Comparison of ENCODE assay signal across 21 cellular contexts in genomic region chr7:6148724-6149360, GRCh38. TPM values are rescaled to one million over a fixed set of nuclear protein-coding genes. Genes with fewer than 3 reads are reported as not detected.
DNase-seq lines count a peak whose midpoint lies in the region; ATAC-seq, FAIRE-seq and TF ChIP-seq lines count a peak whose summit lies in the region.
"Had no signal": no experiment of that assay in that cellular context is flagged by ENCODE, and none has a peak within 500 bp of the region (broad histone marks: within the 10 kb centered on the region; RNA-seq: fewer than 3 reads in every experiment).

No MANE protein-coding gene starts in this region.

- peaks cover 96% of the 10 kb centered on the region for H3K36me3 ChIP-seq in K562 (ENCODE audit: control insufficient read depth, insufficient read depth, low read length)
- H3K36me3 ChIP-seq in muscle layer of colon (ENCODE audit: insufficient read depth, low read length) = peaks cover 86% of the 10 kb centered on the region

- no peak overlapping the region for H3K4me2 ChIP-seq in K562 (ENCODE audit: insufficient read depth, low read length)

- WGBS in K562 (ENCODE audit: insufficient coverage, low coverage, missing lambda C conversion rate) = 90% methylated on average over 15 of the region's 20 CpGs

- peaks cover 97% of the 10 kb centered on the region for H3K36me3 Mint-ChIP-seq in stimulated activated effector memory CD8-positive, alpha-beta T cell treated with anti-CD3 and anti-CD28 coated beads, Interleukin-12 subunit alpha, Interleukin-12 subunit beta, amount 100 ng/mL, for 72 hours

- POLR2A ChIA-PET in K562 (lab: Yijun Ruan, JAX) = no interaction called here

- H3K79me2 ChIP-seq in K562 (ENCODE audit: control insufficient read depth, insufficient read depth, low read length) = no peaks in the 10 kb centered on the region

- no peak for TF ChIP-seq CTCF in K562 (IDR thresholded peaks at IDR 0.05 in 2 of 3, conservative IDR thresholded peaks at IDR 0.05 in 1 of 3; ENCODE audit: insufficient read depth in 2 of 3, low read depth in 1 of 3, low read length in 3 of 3)

- H3K9ac ChIP-seq in K562 (ENCODE audit: insufficient read depth in 1 of 2, low read depth in 2 of 2, low read length in 2 of 2) = no peak overlapping the region; a peak in 1 of 4 replicates
- H3K9ac ChIP-seq in muscle layer of colon (ENCODE audit: low read length) = no peak overlapping the region

- in situ Hi-C loops in K562 (cut with MboI) = no loop called here

- DNase-seq in activated CD4-positive, CD25-positive, alpha-beta regulatory T cell treated with anti-CD3 and anti-CD28 coated beads, Interleukin-2, amount 50 U/mL, for 72 hours = peak; percentile 12
- no peak for DNase-seq in activated CD4-positive, CD25-positive, alpha-beta regulatory T cell (lab: John Stamatoyannopoulos, UW)
- no peak for DNase-seq in K562 (ENCODE audit: extremely low read depth in 1 of 4, low spot score in 3 of 4)
- no peak for DNase-seq in stimulated activated effector memory CD8-positive, alpha-beta T cell treated with anti-CD3 and anti-CD28 coated beads, Interleukin-12 subunit alpha, Interleukin-12 subunit beta, amount 100 ng/mL, for 72 hours (ENCODE audit: low spot score in 2 of 2)
- no peak for DNase-seq in mucosa of gallbladder (ENCODE audit: low spot score)
- no peak for DNase-seq in NCI-H82 (lab: John Stamatoyannopoulos, UW)
- DNase-seq: ACHN; CD8-positive, alpha-beta T cell; DND-41; IMR-90; MV-4-11; NCI-H1105 treated with DMSO at 0.1 percent for 48 hours; NCI-H2081; NCI-H2171; NCI-H524 treated with DMSO at 0.1 percent for 48 hours; Peyer's patch had no signal

- H3K27ac ChIP-seq in K562 (ENCODE audit: extremely low read depth, low read depth, low read length) = no peak overlapping the region
- peak overlapping the region; percentile 35 for H3K27ac ChIP-seq in muscle layer of colon (ENCODE audit: low read depth, low read length)
- H3K27ac ChIP-seq: 22Rv1, Peyer's patch had no signal

- H3K4me3 Mint-ChIP-seq in stimulated activated effector memory CD8-positive, alpha-beta T cell treated with anti-CD3 and anti-CD28 coated beads, Interleukin-12 subunit alpha, Interleukin-12 subunit beta, amount 100 ng/mL, for 72 hours = no peak overlapping the region
- H3K4me3 Mint-ChIP-seq: CD8-positive, alpha-beta T cell had no signal

- ATAC-seq in K562 (no peak), esophagus mucosa (no peak)
- no peak for ATAC-seq in stimulated activated effector memory CD8-positive, alpha-beta T cell treated with anti-CD3 and anti-CD28 coated beads, Interleukin-12 subunit alpha, Interleukin-12 subunit beta, amount 100 ng/mL, for 72 hours
- ATAC-seq: CD8-positive, alpha-beta T cell had no signal

- H2AFZ ChIP-seq in K562 (ENCODE audit: low read depth, low read length) = no peak overlapping the region

- TF ChIP-seq EP300 in K562 (IDR thresholded peaks at IDR 0.05; ENCODE audit: low read length) = no peak

- intact Hi-C loops in K562 (cut with micrococcal nuclease) = no loop called here

- H3K27me3 ChIP-seq in K562 (ENCODE audit: control insufficient read depth in 2 of 2, insufficient read depth in 2 of 2, low read length in 2 of 2) (no peaks in the 10 kb centered on the region), muscle layer of colon (ENCODE audit: control insufficient read depth in 1 of 2, insufficient read depth in 2 of 2, low read length in 2 of 2) (no peaks in the 10 kb centered on the region)
- H3K27me3 ChIP-seq: Peyer's patch had no signal

- no peaks in the 10 kb centered on the region for H3K9me1 ChIP-seq in K562 (ENCODE audit: control insufficient read depth, insufficient read depth, low read length)

- H3K4me1 Mint-ChIP-seq in stimulated activated effector memory CD8-positive, alpha-beta T cell treated with anti-CD3 and anti-CD28 coated beads, Interleukin-12 subunit alpha, Interleukin-12 subunit beta, amount 100 ng/mL, for 72 hours = no peaks in the 10 kb centered on the region

- TF ChIP-seq POLR2A in K562 (conservative IDR thresholded peaks at IDR 0.05) = no peak

- H3K27ac Mint-ChIP-seq in stimulated activated effector memory CD8-positive, alpha-beta T cell treated with anti-CD3 and anti-CD28 coated beads, Interleukin-12 subunit alpha, Interleukin-12 subunit beta, amount 100 ng/mL, for 72 hours = peak overlapping the region; percentile 74
- H3K27ac Mint-ChIP-seq: CD8-positive, alpha-beta T cell had no signal

- CTCF ChIA-PET in K562 (lab: Yijun Ruan, JAX; ENCODE audit: low intra/inter-chr PET ratio) = no interaction called here

- H3K9me3 Mint-ChIP-seq in stimulated activated effector memory CD8-positive, alpha-beta T cell treated with anti-CD3 and anti-CD28 coated beads, Interleukin-12 subunit alpha, Interleukin-12 subunit beta, amount 100 ng/mL, for 72 hours = no peaks in the 10 kb centered on the region
- H3K9me3 Mint-ChIP-seq: CD8-positive, alpha-beta T cell had no signal

- H4K20me1 ChIP-seq in K562 (replicated peaks; ENCODE audit: control insufficient read depth, insufficient read depth, low read length) = no peaks in the 10 kb centered on the region

- no peak for FAIRE-seq in K562 (lab: Jason Lieb, UNC)
- FAIRE-seq: GM12891, H1 had no signal

- TF ChIP-seq RAD21 in K562 (CRISPR knock-in tag; conservative IDR thresholded peaks at IDR 0.05 in 1 of 2, IDR thresholded peaks at IDR 0.05 in 1 of 2) = no peak

- BruUV-seq in K562 (replicated peaks; lab: Mats Ljungman, UMichigan) = no TSS peak

- no peak overlapping the region for H3K4me3 ChIP-seq in K562
- peak overlapping the region in 1 of 2 donors; percentile 28 for H3K4me3 ChIP-seq in muscle layer of colon (ENCODE audit: low read depth in 1 of 2, low read length in 2 of 2)
- H3K4me3 ChIP-seq: Peyer's patch had no signal

- H3K9me3 ChIP-seq in K562 (replicated peaks; ENCODE audit: control insufficient read depth, insufficient read depth, low read depth, low read length) (no peaks in the 10 kb centered on the region; the same call in 1 of the 2 replicates), muscle layer of colon (ENCODE audit: low read length) (no peaks in the 10 kb centered on the region)
- H3K9me3 ChIP-seq: Peyer's patch had no signal

- H3K4me1 ChIP-seq in K562 (replicated peaks in 1 of 2; ENCODE audit: control insufficient read depth in 2 of 2, insufficient read depth in 2 of 2, low read length in 2 of 2) = no peaks in the 10 kb centered on the region
- peaks cover 7% of the 10 kb centered on the region for H3K4me1 ChIP-seq in muscle layer of colon (ENCODE audit: insufficient read depth, low read length)
- H3K4me1 ChIP-seq: Peyer's patch had no signal

TF ChIP-seq in K562, 482 proteins besides CTCF, POLR2A, EP300 and RAD21:
- TF ChIP-seq ZSCAN32 (CRISPR knock-in tag; IDR thresholded peaks at IDR 0.05) (no peak), MCM7 (IDR thresholded peaks at IDR 0.05) (no peak), POLR2AphosphoS5 (IDR thresholded peaks at IDR 0.05; ENCODE audit: control insufficient read depth, insufficient read depth, low read depth, low read length) (0 out of 2 replicates have a peak, but pooled peaks have one; percentile 8), MTA1 (IDR thresholded peaks at IDR 0.05; ENCODE audit: borderline replicate concordance) (no peak), ZNF445 (CRISPR knock-in tag; IDR thresholded peaks at IDR 0.05; ENCODE audit: low read depth) (no peak)

RNA-seq across cellular contexts. Expression of gene USP42, which starts 44.1 kb away (rescaled TPM):
- total RNA-seq in K562 (2011; cell fraction: chromatin; rRNA removed; ENCODE audit: low replicate concordance) = 26.4 and 32.0 TPM in 2 replicates
- total RNA-seq in K562 (2011; cell fraction: nucleolus; rRNA removed) = 12.8 and 13.8 TPM in 2 replicates
- total RNA-seq in K562 (2011; cell fraction: nucleoplasm; rRNA removed) = 19.7 and 25.3 TPM in 2 replicates
- 5.4 and 8.2 TPM in 2 replicates for total RNA-seq in K562 (2014; rRNA removed)
- total RNA-seq in K562 (2014; rRNA removed; fragmentation: Illumina TruSeq; extraction: Trizol) = 7.4 and 8.2 TPM in 2 replicates
- total RNA-seq in K562 (2015; rRNA removed; fragmentation: Illumina TruSeq; extraction: Trizol) = 6.6 and 7.0 TPM in 2 replicates
- 15.3 and 16.1 TPM in 2 replicates for total RNA-seq in K562 (2021)
- polyA plus RNA-seq in K562 (2011; rRNA removed) = 4.8 and 6.3 TPM in 2 replicates
- polyA plus RNA-seq in K562 (2011; cell fraction: cytosol; rRNA removed) = 3.6 and 3.9 TPM in 2 replicates
- 10.5 and 13.4 TPM in 2 replicates for polyA plus RNA-seq in K562 (2011; cell fraction: nucleus; rRNA removed)
- polyA plus RNA-seq in K562 (2012) = 7.5 and 8.2 TPM in 2 replicates
- polyA plus RNA-seq in K562 (2014; fragmentation: Illumina TruSeq; extraction: Trizol) = 11.2 and 12.7 TPM in 2 replicates
- 1 to 10 TPM; 2.1 to 4.1 TPM for polyA plus RNA-seq in K562 (2014; fragmentation: Nextera tagmentation; extraction: Ambion mirVana)
- 6.0 and 7.2 TPM in 2 replicates for polyA plus RNA-seq in K562 (2014; rRNA removed)
- 7.5 and 9.2 TPM in 2 replicates for polyA minus RNA-seq in K562 (2011; rRNA and poly(A)+ RNA removed)
- polyA minus RNA-seq in K562 (2011; cell fraction: cytosol; rRNA and poly(A)+ RNA removed) = 7.7 and 9.3 TPM in 2 replicates
- 4.6 and 5.9 TPM in 2 replicates for polyA minus RNA-seq in K562 (2011; cell fraction: nucleus; rRNA and poly(A)+ RNA removed)
- total RNA-seq in mucosa of gallbladder = 10.0 TPM
- total RNA-seq in esophagus mucosa = 5.5 TPM
